ENCODE assay signal across 1 cellular context in the genomic region with DNA sequence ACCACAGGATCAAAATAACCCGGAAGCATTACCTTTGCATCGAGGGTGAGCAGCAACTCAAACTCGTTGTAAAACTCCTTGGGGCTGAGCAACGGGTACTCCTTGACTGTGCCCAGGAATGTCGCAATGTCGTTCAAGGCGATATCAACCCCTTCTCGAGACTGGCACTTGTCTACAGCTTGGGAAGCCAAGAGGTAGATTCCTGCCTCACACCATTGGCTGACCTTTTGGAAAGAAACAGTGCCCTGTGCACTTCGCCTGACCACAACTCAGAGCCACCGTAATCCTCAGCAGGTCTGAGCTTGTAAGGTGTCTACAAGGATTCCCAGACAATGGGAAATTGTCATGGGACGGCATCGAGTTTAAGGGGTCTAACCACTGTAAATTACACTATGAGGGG.
A peak's percentile ranks its signal among the peaks of the same experiment; 100 is the strongest.
TF ChIP-seq lines count a peak whose summit lies in the region.

No MANE protein-coding gene starts in this region.

TF ChIP-seq in H1, 55 proteins besides CTCF, POLR2A, EP300 and RAD21:
- no peak for TF ChIP-seq HDAC2 (IDR thresholded peaks at IDR 0.05; ENCODE audit: borderline replicate concordance in 1 of 2, low read depth in 2 of 2, low read length in 2 of 2)
- TF ChIP-seq TAF1 (IDR thresholded peaks at IDR 0.05; ENCODE audit: low read depth, low read length): no peak
- TF ChIP-seq SP4 (IDR thresholded peaks at IDR 0.05; ENCODE audit: low read length): no peak
- no peak for TF ChIP-seq RBBP5 (IDR thresholded peaks at IDR 0.05; ENCODE audit: borderline replicate concordance, low read depth, low read length)
- TF ChIP-seq CEBPB (IDR thresholded peaks at IDR 0.05; ENCODE audit: low read depth, low read length): 0 out of 2 replicates have a peak, but pooled peaks have one; percentile 9
- no peak for TF ChIP-seq KDM5A (IDR thresholded peaks at IDR 0.05; ENCODE audit: low read length)
- no peak for TF ChIP-seq TEAD4 (IDR thresholded peaks at IDR 0.05; ENCODE audit: low read depth, low read length)
